17 cellular contexts compared by ENCODE assay signal in genomic region chr2:96591494-96591893, GRCh38. TPM values are rescaled to one million over a fixed set of nuclear protein-coding genes. Genes with fewer than 3 reads are reported as not detected.
DNase-seq lines count a peak whose midpoint lies in the region; ATAC-seq and TF ChIP-seq lines count a peak whose summit lies in the region.
"Had no signal": no experiment of that assay in that cellular context is flagged by ENCODE, and none has a peak within 500 bp of the region (broad histone marks: within the 10 kb centered on the region; RNA-seq: fewer than 3 reads in every experiment).

No MANE protein-coding gene starts in this region.

- no peak overlapping the region for H3K4me3 ChIP-seq in neural progenitor cell
- H3K4me3 ChIP-seq: GM12878, GM23338 had no signal

- H3K4me2 ChIP-seq in neural progenitor cell, result no peak overlapping the region
- H3K4me2 ChIP-seq: GM23338 had no signal

- no peak overlapping the region for H3K4me3 Mint-ChIP-seq in activated T-cell treated with anti-CD3 and anti-CD28 coated beads, Interleukin-2, amount 50 U/mL, for 72 hours
- H3K4me3 Mint-ChIP-seq in activated T-cell treated with anti-CD3 and anti-CD28 coated beads, Interleukin-2, amount 50 U/mL, for 24 hours, result no peak overlapping the region
- H3K4me3 Mint-ChIP-seq in activated T-helper 17 cell treated with anti-CD3 and anti-CD28 coated beads, Interleukin-2, amount 50 U/mL, for 72 hours, result no peak overlapping the region
- H3K4me3 Mint-ChIP-seq in immature natural killer cell (no peak overlapping the region), neural progenitor cell (no peak overlapping the region)
- H3K4me3 Mint-ChIP-seq in stimulated activated effector memory CD8-positive, alpha-beta T cell treated with anti-CD3 and anti-CD28 coated beads, Interleukin-12 subunit alpha, Interleukin-12 subunit beta, amount 100 ng/mL, for 72 hours, result no peak overlapping the region
- H3K4me3 Mint-ChIP-seq: CD14-positive monocyte, GM23338, H9 had no signal

- peaks cover 17 to 28% of the 10 kb centered on the region in 2 donors for H3K36me3 Mint-ChIP-seq in activated T-cell treated with anti-CD3 and anti-CD28 coated beads, Interleukin-2, amount 50 U/mL, for 72 hours (ENCODE audit: insufficient read depth in 2 of 2)
- peaks cover 80% of the 10 kb centered on the region for H3K36me3 Mint-ChIP-seq in activated T-cell treated with anti-CD3 and anti-CD28 coated beads, Interleukin-2, amount 50 U/mL, for 24 hours (ENCODE audit: low read depth)
- peaks cover 65% of the 10 kb centered on the region for H3K36me3 Mint-ChIP-seq in activated T-helper 17 cell treated with anti-CD3 and anti-CD28 coated beads, Interleukin-2, amount 50 U/mL, for 72 hours (ENCODE audit: low read depth)
- H3K36me3 Mint-ChIP-seq in immature natural killer cell, result peaks cover 7 to 33% (median 15%) of the 10 kb centered on the region in 3 donors
- peaks cover 78% of the 10 kb centered on the region for H3K36me3 Mint-ChIP-seq in stimulated activated effector memory CD8-positive, alpha-beta T cell treated with anti-CD3 and anti-CD28 coated beads, Interleukin-12 subunit alpha, Interleukin-12 subunit beta, amount 100 ng/mL, for 72 hours
- H3K36me3 Mint-ChIP-seq in neural progenitor cell, result peaks cover 51% of the 10 kb centered on the region

- H4K20me1 ChIP-seq in neural progenitor cell (ENCODE audit: low read depth), result no peaks in the 10 kb centered on the region

- no peaks in the 10 kb centered on the region for H3K27me3 ChIP-seq in neural progenitor cell

- H3K9me3 Mint-ChIP-seq in activated T-cell treated with anti-CD3 and anti-CD28 coated beads, Interleukin-2, amount 50 U/mL, for 72 hours, result no peaks in the 10 kb centered on the region
- no peaks in the 10 kb centered on the region for H3K9me3 Mint-ChIP-seq in activated T-cell treated with anti-CD3 and anti-CD28 coated beads, Interleukin-2, amount 50 U/mL, for 24 hours
- H3K9me3 Mint-ChIP-seq in activated T-helper 17 cell treated with anti-CD3 and anti-CD28 coated beads, Interleukin-2, amount 50 U/mL, for 72 hours, result no peaks in the 10 kb centered on the region
- no peaks in the 10 kb centered on the region for H3K9me3 Mint-ChIP-seq in immature natural killer cell
- H3K9me3 Mint-ChIP-seq in stimulated activated effector memory CD8-positive, alpha-beta T cell treated with anti-CD3 and anti-CD28 coated beads, Interleukin-12 subunit alpha, Interleukin-12 subunit beta, amount 100 ng/mL, for 72 hours, result no peaks in the 10 kb centered on the region
- peaks cover 3% of the 10 kb centered on the region for H3K9me3 Mint-ChIP-seq in neural progenitor cell
- H3K9me3 Mint-ChIP-seq: GM23338, H9 had no signal

- H3K27ac ChIP-seq in neural progenitor cell, result no peak overlapping the region
- H3K27ac ChIP-seq: 22Rv1 had no signal

- H3K4me1 ChIP-seq in neural progenitor cell, result no peaks in the 10 kb centered on the region

- H3K27ac Mint-ChIP-seq in activated T-cell treated with anti-CD3 and anti-CD28 coated beads, Interleukin-2, amount 50 U/mL, for 72 hours, result peak overlapping the region; percentile 21
- no peak overlapping the region for H3K27ac Mint-ChIP-seq in activated T-cell treated with anti-CD3 and anti-CD28 coated beads, Interleukin-2, amount 50 U/mL, for 24 hours
- H3K27ac Mint-ChIP-seq in activated T-helper 17 cell treated with anti-CD3 and anti-CD28 coated beads, Interleukin-2, amount 50 U/mL, for 72 hours, result peak overlapping the region; percentile 1
- peak overlapping the region in 5 of 6 donors; percentile 9 to 79 (median 36) for H3K27ac Mint-ChIP-seq in immature natural killer cell
- peak overlapping the region; percentile 95 for H3K27ac Mint-ChIP-seq in stimulated activated effector memory CD8-positive, alpha-beta T cell treated with anti-CD3 and anti-CD28 coated beads, Interleukin-12 subunit alpha, Interleukin-12 subunit beta, amount 100 ng/mL, for 72 hours
- no peak overlapping the region for H3K27ac Mint-ChIP-seq in neural progenitor cell
- H3K27ac Mint-ChIP-seq: GM23338 had no signal

- H2AFZ ChIP-seq in neural progenitor cell (replicated peaks), result no peak overlapping the region
- H2AFZ ChIP-seq: GM23338 had no signal

- no peaks in the 10 kb centered on the region for H3K27me3 Mint-ChIP-seq in activated T-cell treated with anti-CD3 and anti-CD28 coated beads, Interleukin-2, amount 50 U/mL, for 72 hours (ENCODE audit: low read depth)
- H3K27me3 Mint-ChIP-seq in activated T-cell treated with anti-CD3 and anti-CD28 coated beads, Interleukin-2, amount 50 U/mL, for 24 hours, result no peaks in the 10 kb centered on the region
- H3K27me3 Mint-ChIP-seq in activated T-helper 17 cell treated with anti-CD3 and anti-CD28 coated beads, Interleukin-2, amount 50 U/mL, for 72 hours, result no peaks in the 10 kb centered on the region
- peaks cover 0 to 3% (median 0%) of the 10 kb centered on the region in 3 donors for H3K27me3 Mint-ChIP-seq in immature natural killer cell (ENCODE audit: low read depth in 3 of 3)
- no peaks in the 10 kb centered on the region for H3K27me3 Mint-ChIP-seq in neural progenitor cell (ENCODE audit: insufficient read depth, low read depth)

- H3K36me3 ChIP-seq in neural progenitor cell, result no peaks in the 10 kb centered on the region

- no peaks in the 10 kb centered on the region for H3K79me2 ChIP-seq in neural progenitor cell (ENCODE audit: low read depth)

- H3F3A ChIP-seq in neural progenitor cell (ENCODE audit: low read depth), result peaks cover 4% of the 10 kb centered on the region

- H3K9ac ChIP-seq in neural progenitor cell, result no peak overlapping the region

- no peak for DNase-seq in activated T-cell treated with anti-CD3 and anti-CD28 coated beads, Interleukin-2, amount 50 U/mL, for 72 hours
- DNase-seq in activated T-cell treated with anti-CD3 and anti-CD28 coated beads, Interleukin-2, amount 50 U/mL, for 24 hours, result no peak
- DNase-seq in immature natural killer cell, result no peak
- no peak for DNase-seq in stimulated activated effector memory CD8-positive, alpha-beta T cell treated with anti-CD3 and anti-CD28 coated beads, Interleukin-12 subunit alpha, Interleukin-12 subunit beta, amount 100 ng/mL, for 72 hours (ENCODE audit: low spot score in 2 of 2)
- no peak for DNase-seq in neural progenitor cell (ENCODE audit: low spot score)
- DNase-seq in HUDEP-2 (lab: John Stamatoyannopoulos, UW; ENCODE audit: unreplicated experiment in 76 of 76), result no peak
- DNase-seq: DMS79, H9 had no signal

- H3K4me1 Mint-ChIP-seq in activated T-cell treated with anti-CD3 and anti-CD28 coated beads, Interleukin-2, amount 50 U/mL, for 72 hours (ENCODE audit: low read depth), result peaks cover 40% of the 10 kb centered on the region
- H3K4me1 Mint-ChIP-seq in activated T-cell treated with anti-CD3 and anti-CD28 coated beads, Interleukin-2, amount 50 U/mL, for 24 hours (ENCODE audit: low read depth), result peaks cover 35% of the 10 kb centered on the region
- H3K4me1 Mint-ChIP-seq in activated T-helper 17 cell treated with anti-CD3 and anti-CD28 coated beads, Interleukin-2, amount 50 U/mL, for 72 hours, result peaks cover 36% of the 10 kb centered on the region
- H3K4me1 Mint-ChIP-seq in immature natural killer cell (peaks cover 51 to 60% of the 10 kb centered on the region in 2 donors), neural progenitor cell (peaks cover 5% of the 10 kb centered on the region)
- H3K4me1 Mint-ChIP-seq in stimulated activated effector memory CD8-positive, alpha-beta T cell treated with anti-CD3 and anti-CD28 coated beads, Interleukin-12 subunit alpha, Interleukin-12 subunit beta, amount 100 ng/mL, for 72 hours, result peaks cover 73% of the 10 kb centered on the region

- H3K9me3 ChIP-seq in neural progenitor cell (ENCODE audit: low read depth), result no peaks in the 10 kb centered on the region

- no peak for TF ChIP-seq CTCF in neural progenitor cell (IDR thresholded peaks at IDR 0.05)

- ATAC-seq in activated T-cell treated with anti-CD3 and anti-CD28 coated beads, Interleukin-2, amount 50 U/mL, for 72 hours (replicated peaks in 1 of 2), result no peak
- ATAC-seq in activated T-helper 17 cell treated with anti-CD3 and anti-CD28 coated beads, Interleukin-2, amount 50 U/mL, for 72 hours (replicated peaks), result no peak
- ATAC-seq in stimulated activated effector memory CD8-positive, alpha-beta T cell treated with anti-CD3 and anti-CD28 coated beads, Interleukin-12 subunit alpha, Interleukin-12 subunit beta, amount 100 ng/mL, for 72 hours, result no peak
- no peak for ATAC-seq in GM18505 (IDR thresholded peaks at IDR 0.05; ENCODE audit: unreplicated experiment)
- ATAC-seq: GM12878, GM23338, HepG2 had no signal

- TF ChIP-seq POLR2A in GM18505 (IDR thresholded peaks at IDR 0.05; ENCODE audit: borderline replicate concordance, extremely low read depth, insufficient read depth, insufficient read length), result no peak

RNA-seq across cellular contexts. Expression of gene KANSL3, which starts 46.6 kb away (rescaled TPM):
- 10 to 100 TPM; 59.8 to 66.9 TPM for total RNA-seq in activated T-cell treated with anti-CD3 and anti-CD28 coated beads, Interleukin-2, amount 50 U/mL, for 72 hours
- total RNA-seq in activated T-helper 17 cell treated with anti-CD3 and anti-CD28 coated beads, Interleukin-2, amount 50 U/mL, for 72 hours, result 10 to 100 TPM; 59.5 to 59.7 TPM
- polyA plus RNA-seq in immature natural killer cell, result 10 to 100 TPM in 1 of 3 donors, 1 to 10 TPM in 2; 8.2 to 22.2 (median 9.9) TPM
- 32.9 and 44.3 TPM in 2 replicates for total RNA-seq in neural progenitor cell (ENCODE audit: low replicate concordance)

RNA-seq across cellular contexts. Expression of gene FER1L5, which starts 51.1 kb away (rescaled TPM):
- total RNA-seq in activated T-cell treated with anti-CD3 and anti-CD28 coated beads, Interleukin-2, amount 50 U/mL, for 72 hours, result not detected
- not detected for total RNA-seq in activated T-helper 17 cell treated with anti-CD3 and anti-CD28 coated beads, Interleukin-2, amount 50 U/mL, for 72 hours
- not detected for polyA plus RNA-seq in immature natural killer cell
- 1.2 and 1.7 TPM in 2 replicates for total RNA-seq in neural progenitor cell (ENCODE audit: low replicate concordance)
- total RNA-seq: G401, GM12878, HT1080 had no signal
- polyA plus RNA-seq: CD14-positive monocyte, GM12878 had no signal

RNA-seq across cellular contexts. Expression of gene ARID5A, which starts 54.9 kb away (rescaled TPM):
- 100 to 1,000 TPM; 424 to 433 TPM for total RNA-seq in activated T-cell treated with anti-CD3 and anti-CD28 coated beads, Interleukin-2, amount 50 U/mL, for 72 hours
- total RNA-seq in activated T-helper 17 cell treated with anti-CD3 and anti-CD28 coated beads, Interleukin-2, amount 50 U/mL, for 72 hours, result 100 to 1,000 TPM; 181 to 252 TPM
- polyA plus RNA-seq in immature natural killer cell, result 100 to 1,000 TPM in 1 of 3 donors, 10 to 100 TPM in 2; 77.1 to 204 (median 82.7) TPM
- total RNA-seq in neural progenitor cell (ENCODE audit: low replicate concordance), result 0.75 and 2.4 TPM in 2 replicates

Comparison
In these comparisons a context has a peak if more than half of its experiments do, and no peak if none do; other contexts are left out.
1. H3K27ac Mint-ChIP-seq: peak in activated T-cell treated with anti-CD3 and anti-CD28 coated beads, Interleukin-2, amount 50 U/mL, for 72 hours (single experiment), activated T-helper 17 cell treated with anti-CD3 and anti-CD28 coated beads, Interleukin-2, amount 50 U/mL, for 72 hours (single experiment), immature natural killer cell (5 of 6) and stimulated activated effector memory CD8-positive, alpha-beta T cell treated with anti-CD3 and anti-CD28 coated beads, Interleukin-12 subunit alpha, Interleukin-12 subunit beta, amount 100 ng/mL, for 72 hours (single experiment); none in activated T-cell treated with anti-CD3 and anti-CD28 coated beads, Interleukin-2, amount 50 U/mL, for 24 hours (single experiment) and neural progenitor cell (single experiment).
2. RNA of gene ARID5A, which starts 54.9 kb away (total RNA-seq): 424 to 433 TPM in activated T-cell treated with anti-CD3 and anti-CD28 coated beads, Interleukin-2, amount 50 U/mL, for 72 hours and 181 to 252 TPM in activated T-helper 17 cell treated with anti-CD3 and anti-CD28 coated beads, Interleukin-2, amount 50 U/mL, for 72 hours; 0.75 to 2.4 TPM in neural progenitor cell; every median in the first group is over 10 times any median in the second.